In genomic region chr2:25743132-25743830, GRCh38 we compare ENCODE assay signal across 13 cellular contexts.
DNase-seq lines count a peak whose midpoint lies in the region; ATAC-seq and TF ChIP-seq lines count a peak whose summit lies in the region.
"Had no signal": no experiment of that assay in that cellular context is flagged by ENCODE, and none has a peak within 500 bp of the region (broad histone marks: within the 10 kb centered on the region; RNA-seq: fewer than 3 reads in every experiment).

No MANE protein-coding gene starts in this region.

- dilution Hi-C loops in mammary epithelial cell (cut with HindIII; ENCODE audit: low sequenced_read_pairs): no loop called here

- TF ChIP-seq CTCF in GM12865 (IDR thresholded peaks at IDR 0.05; ENCODE audit: insufficient read depth, low read depth, low read length, missing control alignments): no peak
- no peak for TF ChIP-seq CTCF in mammary epithelial cell (conservative IDR thresholded peaks at IDR 0.05 in 1 of 2, IDR thresholded peaks at IDR 0.05 in 1 of 2; ENCODE audit: extremely low read depth in 1 of 2, insufficient read depth in 1 of 2, low read depth in 1 of 2, low read length in 2 of 2)

- H3K27ac ChIP-seq in mammary epithelial cell (ENCODE audit: insufficient read depth, low read depth, low read length): no peak overlapping the region

- H3K4me3 Mint-ChIP-seq in T-cell: peak overlapping the region; percentile 35 to 59 (median 55)
- H3K4me3 Mint-ChIP-seq in memory B cell: peak overlapping the region; percentile 69
- H3K4me3 Mint-ChIP-seq: nephron had no signal

- intact Hi-C loops in mammary epithelial cell (cut with micrococcal nuclease): no loop called here

- H3K79me2 ChIP-seq in mammary epithelial cell (ENCODE audit: insufficient read depth, low read length): no peaks in the 10 kb centered on the region

- H3K36me3 Mint-ChIP-seq in T-cell (peaks cover 51% of the 10 kb centered on the region), memory B cell (peaks cover 15% of the 10 kb centered on the region)

- no peaks in the 10 kb centered on the region for H4K20me1 ChIP-seq in mammary epithelial cell (ENCODE audit: insufficient read depth, low read length)

- H3K27me3 Mint-ChIP-seq in T-cell (no peaks in the 10 kb centered on the region), memory B cell (no peaks in the 10 kb centered on the region)

- CTCF ChIA-PET in T-cell (lab: Charles Lee) (interaction anchor here (0.5 to 0.9 kb wide), 2 partner anchors 9 to 99 kb away, joined by 4 to 6 read pairs; no protein-coding TSS in a partner anchor), mammary epithelial cell (lab: Charles Lee; ENCODE audit: low non-redundant PET) (no interaction called here)

- H3K9me3 ChIP-seq in mammary epithelial cell (replicated peaks; ENCODE audit: insufficient read depth, low read length): no peaks in the 10 kb centered on the region
- H3K9me3 ChIP-seq: MG63 had no signal

- H3K36me3 ChIP-seq in mammary epithelial cell (ENCODE audit: insufficient read depth, low read length): peaks cover 15% of the 10 kb centered on the region

- H3K4me1 ChIP-seq in mammary epithelial cell (ENCODE audit: insufficient read depth, low read length): no peaks in the 10 kb centered on the region

- DNase-seq in GM12865 (ENCODE audit: low read depth): peak; percentile 8
- peak in 13 of 34 experiments; percentile 2 to 27 (median 8) for DNase-seq in T-cell
- peak; percentile 22 to 31 for DNase-seq in memory B cell (ENCODE audit: low spot score in 2 of 2)
- no peak for DNase-seq in NCI-H1105 (lab: John Stamatoyannopoulos, UW)
- DNase-seq in mammary epithelial cell: no peak
- DNase-seq: activated CD8-positive, alpha-beta memory T cell treated with anti-CD3 and anti-CD28 coated beads, Interleukin-2, amount 50 U/mL, for 4 hours; H7; MG63; NCI-H524 had no signal

- BruUV-seq in mammary epithelial cell (replicated peaks; lab: Mats Ljungman, UMichigan): no TSS peak

- H3K9me3 Mint-ChIP-seq in T-cell (no peaks in the 10 kb centered on the region), memory B cell (no peaks in the 10 kb centered on the region)
- H3K9me3 Mint-ChIP-seq: nephron had no signal

- H3K27me3 ChIP-seq in mammary epithelial cell (ENCODE audit: insufficient read depth, low read length): no peaks in the 10 kb centered on the region
- H3K27me3 ChIP-seq: MG63 had no signal

- H2AFZ ChIP-seq in mammary epithelial cell (ENCODE audit: low read depth, low read length): no peak overlapping the region

- H3K4me3 ChIP-seq in GM12865 (ENCODE audit: low read depth, low read length) (no peak overlapping the region), mammary epithelial cell (replicated peaks in 1 of 3; ENCODE audit: insufficient read depth in 1 of 3, low read depth in 2 of 3, low read length in 3 of 3) (no peak overlapping the region)
- H3K4me3 ChIP-seq: MG63, skin epidermis had no signal

- H3K27ac Mint-ChIP-seq in T-cell (peak overlapping the region; percentile 85 to 90), memory B cell (peak overlapping the region; percentile 95)
- H3K27ac Mint-ChIP-seq: nephron had no signal

- H3K4me1 Mint-ChIP-seq in T-cell (peaks cover 31 to 34% (median 33%) of the 10 kb centered on the region in 3 donors), memory B cell (peaks cover 19% of the 10 kb centered on the region)

- ATAC-seq in HG03175 (IDR thresholded peaks at IDR 0.05; ENCODE audit: unreplicated experiment) (peak; percentile 69), T-cell (replicated peaks in 1 of 4) (peak; percentile 55 to 69 (median 64)), memory B cell (ENCODE audit: low read depth) (peak; percentile 93), HG03521 (IDR thresholded peaks at IDR 0.05; ENCODE audit: unreplicated experiment) (no peak)

- no peak overlapping the region for H3K9ac ChIP-seq in mammary epithelial cell (ENCODE audit: insufficient read depth, low read length)

- H3K4me2 ChIP-seq in mammary epithelial cell (ENCODE audit: insufficient read depth, low read depth, low read length): no peak overlapping the region

- in situ Hi-C loops in mammary epithelial cell (cut with MboI; ENCODE audit: low sequenced_read_pairs in 2 of 2): no loop called here

- POLR2A ChIA-PET in T-cell (lab: Charles Lee): interaction anchor here in 1 of 2 donors (0.6 kb wide), 1 partner anchor 80 kb away, joined by 3 read pairs; no protein-coding TSS in a partner anchor

- WGBS in mammary epithelial cell (ENCODE audit: low coverage, missing lambda C conversion rate): 96% methylated on average over 5 of the region's 5 CpGs

Comparison
In these comparisons a context has a peak if more than half of its experiments do, and no peak if none do; other contexts are left out.
1. DNase-seq: peak in GM12865 (single experiment) and memory B cell (2 of 2); none in NCI-H1105 (single experiment) and mammary epithelial cell (single experiment).